Comparison of ENCODE assay signal across 8 cellular contexts in genomic region chr12:55729592-55730446, GRCh38. TPM values are rescaled to one million over a fixed set of nuclear protein-coding genes. Genes with fewer than 3 reads are reported as not detected.
DNase-seq lines count a peak whose midpoint lies in the region; ATAC-seq, FAIRE-seq and TF ChIP-seq lines count a peak whose summit lies in the region.

No MANE protein-coding gene starts in this region.

- H3K27ac ChIP-seq in CD4-positive, CD25-positive, alpha-beta regulatory T cell (ENCODE audit: insufficient read depth, low read length, poor library complexity, severe bottlenecking), result peak overlapping the region; percentile 79
- peak overlapping the region; percentile 98 for H3K27ac ChIP-seq in lower lobe of right lung

- peaks cover 0 to 2% (median 0%) of the 10 kb centered on the region in 7 donors for H3K9me3 Mint-ChIP-seq in CD4-positive, CD25-positive, alpha-beta regulatory T cell

- peak overlapping the region; percentile 85 to 94 (median 92) for H3K4me3 Mint-ChIP-seq in CD4-positive, CD25-positive, alpha-beta regulatory T cell

- H3K4me1 ChIP-seq in CD4-positive, CD25-positive, alpha-beta regulatory T cell (ENCODE audit: control insufficient read depth, insufficient read depth, low read length, poor library complexity, severe bottlenecking), result peaks cover 38% of the 10 kb centered on the region
- peaks cover 46% of the 10 kb centered on the region for H3K4me1 ChIP-seq in lower lobe of right lung

- peak in 2 of 3 donors; percentile 44 to 72 for DNase-seq in CD4-positive, CD25-positive, alpha-beta regulatory T cell
- DNase-seq in GM19239 (ENCODE audit: insufficient read length, low spot score) (peak; percentile 70), NCI-H510A treated with DMSO at 0.1 percent for 48 hours (lab: John Stamatoyannopoulos, UW) (peak; percentile 81), lower lobe of right lung (peak; percentile 94)
- DNase-seq in activated CD4-positive, alpha-beta T cell treated with anti-CD3 and anti-CD28 coated beads, Interleukin-2, amount 50 U/mL, for 4 hours, result peak; percentile 53 to 54
- peak; percentile 33 for DNase-seq in effector CD4-positive, alpha-beta T cell
- DNase-seq in stimulated activated CD4-positive, alpha-beta T cell treated with anti-CD3 and anti-CD28 coated beads, TNF-alpha, amount 100 ng/mL, for 48 hours (ENCODE audit: low read depth in 3 of 3), result peak; percentile 49 to 68 (median 53)

- no peaks in the 10 kb centered on the region for H3K36me3 ChIP-seq in CD4-positive, CD25-positive, alpha-beta regulatory T cell (ENCODE audit: control insufficient read depth, insufficient read depth, low read length)
- peaks cover 27% of the 10 kb centered on the region for H3K36me3 ChIP-seq in lower lobe of right lung

- peak; percentile 36 to 37 for ATAC-seq in CD4-positive, CD25-positive, alpha-beta regulatory T cell (ENCODE audit: low read depth in 2 of 2)
- ATAC-seq in HG03378 (IDR thresholded peaks at IDR 0.05; ENCODE audit: unreplicated experiment) (peak; percentile 48), lower lobe of right lung (peak; percentile 77 to 80)

- H3K27me3 Mint-ChIP-seq in CD4-positive, CD25-positive, alpha-beta regulatory T cell, result no peaks in the 10 kb centered on the region

- H3K27ac Mint-ChIP-seq in CD4-positive, CD25-positive, alpha-beta regulatory T cell, result peak overlapping the region; percentile 92 to 96 (median 95)

- no peak for TF ChIP-seq CTCF in lower lobe of right lung (IDR thresholded peaks at IDR 0.05)

- no peaks in the 10 kb centered on the region for H3K36me3 Mint-ChIP-seq in CD4-positive, CD25-positive, alpha-beta regulatory T cell

- H3K9me3 ChIP-seq in CD4-positive, CD25-positive, alpha-beta regulatory T cell (ENCODE audit: control insufficient read depth in 2 of 2, low read length in 2 of 2), result no peaks in the 10 kb centered on the region
- no peaks in the 10 kb centered on the region for H3K9me3 ChIP-seq in lower lobe of right lung

- H3K4me1 Mint-ChIP-seq in CD4-positive, CD25-positive, alpha-beta regulatory T cell, result peaks cover 6 to 44% (median 28%) of the 10 kb centered on the region in 4 donors

- peak overlapping the region; percentile 73 for H3K4me3 ChIP-seq in CD4-positive, CD25-positive, alpha-beta regulatory T cell (ENCODE audit: low read depth, low read length)
- H3K4me3 ChIP-seq in lower lobe of right lung, result peak overlapping the region; percentile 77

- no peaks in the 10 kb centered on the region for H3K27me3 ChIP-seq in CD4-positive, CD25-positive, alpha-beta regulatory T cell (ENCODE audit: control insufficient read depth, insufficient read depth, low read length)
- H3K27me3 ChIP-seq in lower lobe of right lung (ENCODE audit: low read depth), result no peaks in the 10 kb centered on the region

- FAIRE-seq in GM19239 (lab: Jason Lieb, UNC), result peak; percentile 84

- intact Hi-C loops in lower lobe of right lung (cut with DNase I), result no loop called here

RNA-seq across cellular contexts. Expression of gene CD63, which starts 1.0 kb away (rescaled TPM):
- total RNA-seq in CD4-positive, CD25-positive, alpha-beta regulatory T cell, result 46.4 TPM
- polyA plus RNA-seq in CD4-positive, CD25-positive, alpha-beta regulatory T cell, result 100 to 1,000 TPM; 145 to 205 (median 180) TPM
- 1,142 TPM for total RNA-seq in lower lobe of right lung

RNA-seq across cellular contexts. Expression of gene RDH5, which starts 9.6 kb away (rescaled TPM):
- total RNA-seq in CD4-positive, CD25-positive, alpha-beta regulatory T cell, result 10.1 TPM
- 1 to 10 TPM in 3 of 4 donors, under 1 TPM in 1; 0.94 to 1.6 (median 1.4) TPM for polyA plus RNA-seq in CD4-positive, CD25-positive, alpha-beta regulatory T cell
- 11.1 TPM for total RNA-seq in lower lobe of right lung

RNA-seq across cellular contexts. Expression of gene GDF11, which starts 13.1 kb away (rescaled TPM):
- 7.4 TPM for total RNA-seq in CD4-positive, CD25-positive, alpha-beta regulatory T cell
- polyA plus RNA-seq in CD4-positive, CD25-positive, alpha-beta regulatory T cell, result 1 to 10 TPM in 1 of 4 donors, under 1 TPM in 3; 0.56 to 1.2 (median 0.66) TPM
- 3.8 TPM for total RNA-seq in lower lobe of right lung

RNA-seq across cellular contexts. Expression of gene BLOC1S1, which starts 14.0 kb away (rescaled TPM):
- 60.1 TPM for total RNA-seq in CD4-positive, CD25-positive, alpha-beta regulatory T cell
- polyA plus RNA-seq in CD4-positive, CD25-positive, alpha-beta regulatory T cell, result 100 to 1,000 TPM in 3 of 4 donors, 10 to 100 TPM in 1; 83.6 to 128 (median 112) TPM
- total RNA-seq in lower lobe of right lung, result 134 TPM

RNA-seq across cellular contexts. Expression of gene ITGA7, which starts 22.1 kb away (rescaled TPM):
- total RNA-seq in CD4-positive, CD25-positive, alpha-beta regulatory T cell, result 0.76 TPM
- under 1 TPM in 1 of 4 donors, not detected in 3; 0.29 TPM for polyA plus RNA-seq in CD4-positive, CD25-positive, alpha-beta regulatory T cell
- 17.5 TPM for total RNA-seq in lower lobe of right lung

Comparison
In these comparisons a context has a peak if more than half of its experiments do, and no peak if none do; other contexts are left out.
1. Peak in every context shown above with its lines: DNase-seq, ATAC-seq, H3K4me3 ChIP-seq and H3K27ac ChIP-seq.
2. DNase-seq: peak in every context shown above with its lines; median percentile 94 in lower lobe of right lung; 81 in NCI-H510A treated with DMSO at 0.1 percent for 48 hours; 70 in GM19239; 58 in CD4-positive, CD25-positive, alpha-beta regulatory T cell; 54 in activated CD4-positive, alpha-beta T cell treated with anti-CD3 and anti-CD28 coated beads, Interleukin-2, amount 50 U/mL, for 4 hours; 53 in stimulated activated CD4-positive, alpha-beta T cell treated with anti-CD3 and anti-CD28 coated beads, TNF-alpha, amount 100 ng/mL, for 48 hours; 33 in effector CD4-positive, alpha-beta T cell.
3. RNA of gene CD63, which starts 1.0 kb away (total RNA-seq): 1,142 TPM in lower lobe of right lung (single experiment); 46.4 TPM in CD4-positive, CD25-positive, alpha-beta regulatory T cell (single experiment); every median in the first group is over 10 times any median in the second.